ENCODE assay signal across 34 cellular contexts in genomic region chr11:129348813-129349212, GRCh38. TPM values are rescaled to one million over a fixed set of nuclear protein-coding genes. Genes with fewer than 3 reads are reported as not detected.
"Had no signal": no experiment of that assay in that cellular context is flagged by ENCODE, and none has a peak within 500 bp of the region (broad histone marks: within the 10 kb centered on the region; RNA-seq: fewer than 3 reads in every experiment).

No MANE protein-coding gene starts in this region.

- H3K9me3 Mint-ChIP-seq: activated T-helper 1 cell treated with anti-CD3 and anti-CD28 coated beads, Interleukin-12 subunit alpha, Interleukin-12 subunit beta, Interleukin-2, Interleukin-4 antibody, amounts not matched to agents 30 ng/mL and 10 ng/mL and 1 ng/mL, durations not matched to agents 14 hours and 24 hours and 36 hours; T-helper 2 cell treated with Interferon-gamma antibody and Interleukin-4, amounts not matched to agents 5 μg/mL and 100 μg/mL, for 36 hours had no signal

- H3K4me1 Mint-ChIP-seq: activated B cell treated with CpG ODN at 0.5 μM for 24 hours; activated CD8-positive, alpha-beta memory T cell treated with anti-CD3 and anti-CD28 coated beads, Interleukin-2, amount 10 ng/mL, durations not matched to agents 7 days and 5 days; brain; T-helper 17 cell had no signal

- H3K4me3 Mint-ChIP-seq: activated B cell treated with CpG ODN at 0.5 μM for 24 hours; activated CD4-positive, alpha-beta memory T cell treated with anti-CD3 and anti-CD28 coated beads for 36 hours; activated CD8-positive, alpha-beta memory T cell treated with anti-CD3 and anti-CD28 coated beads, Interleukin-2, amount 10 ng/mL, durations not matched to agents 7 days and 5 days; activated CD8-positive, alpha-beta T cell treated with anti-CD3 and anti-CD28 coated beads, Interleukin-2, amount 10 ng/mL, durations not matched to agents 7 days and 5 days; activated naive CD8-positive, alpha-beta T cell; activated T-helper 1 cell treated with anti-CD3 and anti-CD28 coated beads, Interleukin-12 subunit alpha, Interleukin-12 subunit beta, Interleukin-2, Interleukin-4 antibody, amounts not matched to agents 30 ng/mL and 10 ng/mL and 1 ng/mL, durations not matched to agents 14 hours and 24 hours and 36 hours; brain; T-helper 17 cell; T-helper 2 cell treated with Interferon-gamma antibody and Interleukin-4, amounts not matched to agents 5 μg/mL and 100 μg/mL, for 36 hours had no signal

- H3K27ac Mint-ChIP-seq: activated B cell treated with CpG ODN at 0.5 μM for 24 hours; activated CD4-positive, alpha-beta memory T cell treated with anti-CD3 and anti-CD28 coated beads for 36 hours; activated CD8-positive, alpha-beta memory T cell treated with anti-CD3 and anti-CD28 coated beads, Interleukin-2, amount 10 ng/mL, durations not matched to agents 7 days and 5 days; activated CD8-positive, alpha-beta T cell treated with anti-CD3 and anti-CD28 coated beads, Interleukin-2, amount 10 ng/mL, durations not matched to agents 7 days and 5 days; activated naive CD8-positive, alpha-beta T cell; activated T-helper 1 cell treated with anti-CD3 and anti-CD28 coated beads, Interleukin-12 subunit alpha, Interleukin-12 subunit beta, Interleukin-2, Interleukin-4 antibody, amounts not matched to agents 30 ng/mL and 10 ng/mL and 1 ng/mL, durations not matched to agents 14 hours and 24 hours and 36 hours; brain; T-helper 17 cell; T-helper 2 cell treated with Interferon-gamma antibody and Interleukin-4, amounts not matched to agents 5 μg/mL and 100 μg/mL, for 36 hours had no signal

- DNase-seq: activated B cell treated with CpG ODN at 0.5 μM for 24 hours; activated CD4-positive, alpha-beta memory T cell treated with anti-CD3 and anti-CD28 coated beads for 36 hours; activated CD8-positive, alpha-beta memory T cell treated with anti-CD3 and anti-CD28 coated beads, Interleukin-2, amount 10 ng/mL, durations not matched to agents 7 days and 5 days; activated CD8-positive, alpha-beta memory T cell treated with anti-CD3 and anti-CD28 coated beads, Interleukin-2, amount 50 U/mL, for 4 hours; activated CD8-positive, alpha-beta T cell treated with anti-CD3 and anti-CD28 coated beads, Interleukin-2, amount 10 ng/mL, durations not matched to agents 7 days and 5 days; activated gamma-delta T cell treated with Interleukin-2 at 50 U/mL for 16 hours; activated naive CD4-positive, alpha-beta T cell treated with anti-CD3 and anti-CD28 coated beads, Interleukin-2, amount 50 U/mL, for 16 hours; activated naive CD4-positive, alpha-beta T cell treated with Interleukin-2 at 50 U/mL for 16 hours; activated T-cell treated with anti-CD3 and anti-CD28 coated beads, Interleukin-2, amount 50 U/mL, for 1 hour; activated T-cell treated with anti-CD3 and anti-CD28 coated beads, Interleukin-2, amount 50 U/mL, for 48 hours; central memory CD4-positive, alpha-beta T cell; cerebellar nuclear complex; colonic mucosa; effector CD8-positive, alpha-beta T cell; esophagus squamous epithelium; head of caudate nucleus; T-helper 1 cell; T-helper 17 cell; T1000; WERI-Rb-1 had no signal

- H3K27ac ChIP-seq: ascending aorta, breast epithelium, cardiac muscle cell, colonic mucosa, epithelial cell of prostate, esophagus squamous epithelium, WERI-Rb-1 had no signal

- ATAC-seq: activated CD4-positive, CD25-positive, alpha-beta regulatory T cell treated with anti-CD3 and anti-CD28 coated beads, Interleukin-2, amount 50 U/mL, for 24 hours; activated CD8-positive, alpha-beta memory T cell treated with anti-CD3 and anti-CD28 coated beads, Interleukin-2, amount 10 ng/mL, durations not matched to agents 7 days and 5 days; activated CD8-positive, alpha-beta T cell treated with anti-CD3 and anti-CD28 coated beads, Interleukin-2, amount 10 ng/mL, durations not matched to agents 7 days and 5 days; T-helper 17 cell had no signal

- H3K27me3 ChIP-seq: ascending aorta, breast epithelium, colonic mucosa had no signal

- H3K4me1 ChIP-seq: ascending aorta, breast epithelium, colonic mucosa, esophagus squamous epithelium had no signal

- H3K36me3 Mint-ChIP-seq: activated CD4-positive, alpha-beta memory T cell treated with anti-CD3 and anti-CD28 coated beads for 36 hours; activated CD8-positive, alpha-beta memory T cell treated with anti-CD3 and anti-CD28 coated beads, Interleukin-2, amount 10 ng/mL, durations not matched to agents 7 days and 5 days; brain had no signal

RNA-seq across cellular contexts. Expression of gene BARX2, which starts 26.8 kb away (rescaled TPM):
- total RNA-seq: activated B cell treated with CpG ODN at 0.5 μM for 24 hours; activated CD8-positive, alpha-beta T cell treated with anti-CD3 and anti-CD28 coated beads, Interleukin-2, amount 10 ng/mL, durations not matched to agents 7 days and 5 days; ascending aorta; dermis microvascular lymphatic vessel endothelial cell; endothelial cell of umbilical vein; fibroblast of lung; fibroblast of villous mesenchyme; frontal cortex; T-helper 17 cell had no signal
- polyA plus RNA-seq: endothelial cell of umbilical vein, fibroblast of lung had no signal
